In genomic region chr22:39519681-39520053, GRCh38 we compare ENCODE assay signal across 8 cellular contexts. TPM values are rescaled to one million over a fixed set of nuclear protein-coding genes. Genes with fewer than 3 reads are reported as not detected.
DNase-seq lines count a peak whose midpoint lies in the region; ATAC-seq and TF ChIP-seq lines count a peak whose summit lies in the region.

No MANE protein-coding gene starts in this region.

- peaks cover 22 to 48% (median 41%) of the 10 kb centered on the region in 4 donors for H3K4me1 ChIP-seq in transverse colon

- CTCF ChIA-PET in AG04449 (lab: Yijun Ruan, JAX): interaction anchor here (1.0 to 2.2 kb wide), 4 partner anchors 9 to 24 kb away, joined by 3 to 8 read pairs (median 4); no protein-coding TSS in a partner anchor

- in situ Hi-C loops in transverse colon (cut with MboI; ENCODE audit: low pct_ligation_motif_present in 1 of 4, low pct_unique_long_range_greater_than_20kb in 1 of 4, low sequenced_read_pairs in 3 of 4): no loop called here

- peak; percentile 18 for ATAC-seq in HG02885 (IDR thresholded peaks at IDR 0.05; ENCODE audit: poor library complexity, unreplicated experiment)

- DNase-seq in AG04449 (ENCODE audit: low read depth, low spot score) (no peak), RKO (ENCODE audit: low spot score) (peak; percentile 78), medulla oblongata (ENCODE audit: extremely low spot score) (peak; percentile 70), transverse colon (peak; percentile 69)
- no peak for DNase-seq in activated CD4-positive, alpha-beta T cell treated with anti-CD3 and anti-CD28 coated beads, Interleukin-2, amount 50 U/mL, for 4 hours

- TF ChIP-seq POLR2A in GM15510 (IDR thresholded peaks at IDR 0.05; ENCODE audit: borderline replicate concordance, extremely low read depth, insufficient read length): peak; percentile 83
- TF ChIP-seq POLR2A in transverse colon (IDR thresholded peaks at IDR 0.05): no peak

- peak overlapping the region; percentile 94 for H3K4me3 ChIP-seq in AG04449 (ENCODE audit: low read depth, low read length)
- H3K4me3 ChIP-seq in transverse colon: peak overlapping the region; percentile 79 to 96 (median 94)

- peak overlapping the region; percentile 94 for H3K4me3 Mint-ChIP-seq in dendritic cell treated with granulocyte-macrophage colony-stimulating factor and Interleukin-4, amounts not matched to agents 40 ng/mL and 50 ng/mL, for 4 days

- no peaks in the 10 kb centered on the region for H3K27me3 ChIP-seq in transverse colon

- no peaks in the 10 kb centered on the region for H3K9me3 Mint-ChIP-seq in dendritic cell treated with granulocyte-macrophage colony-stimulating factor and Interleukin-4, amounts not matched to agents 40 ng/mL and 50 ng/mL, for 4 days

- no peaks in the 10 kb centered on the region for H3K27me3 Mint-ChIP-seq in dendritic cell treated with granulocyte-macrophage colony-stimulating factor and Interleukin-4, amounts not matched to agents 40 ng/mL and 50 ng/mL, for 4 days

- peaks cover 66% of the 10 kb centered on the region for H3K4me1 Mint-ChIP-seq in dendritic cell treated with granulocyte-macrophage colony-stimulating factor and Interleukin-4, amounts not matched to agents 40 ng/mL and 50 ng/mL, for 4 days (ENCODE audit: low read depth)

- intact Hi-C loops in dendritic cell treated with granulocyte-macrophage colony-stimulating factor and Interleukin-4, amounts not matched to agents 40 ng/mL and 50 ng/mL, for 4 days (cut with micrococcal nuclease): loop anchor here (1.0 to 10.0 kb wide), 6 partner anchors 13 to 345 kb away; partner anchors contain the start of genes MIEF1, RPL3, RPS19BP1 and SYNGR1
- intact Hi-C loops in transverse colon (cut with DNase I; ENCODE audit: low total_unique reads): loop anchor here (10.0 kb wide), 2 partner anchors 115 to 345 kb away; no protein-coding TSS in a partner anchor

- peaks cover 86% of the 10 kb centered on the region for H3K36me3 Mint-ChIP-seq in dendritic cell treated with granulocyte-macrophage colony-stimulating factor and Interleukin-4, amounts not matched to agents 40 ng/mL and 50 ng/mL, for 4 days (ENCODE audit: low read depth)

- POLR2A ChIA-PET in AG04449 (lab: Yijun Ruan, JAX): interaction anchor here (0.6 to 2.2 kb wide), 26 partner anchors 9 to 731 kb away, joined by 3 to 37 read pairs (median 3); partner anchors contain the start of genes CBX7, MIEF1, RPL3 and SYNGR1

- peaks cover 0 to 28% (median 15%) of the 10 kb centered on the region in 4 donors for H3K36me3 ChIP-seq in transverse colon

- 0% methylated on average over 9 of the region's 32 CpGs; no CpG with 5 or more reads in 1 of the 2 donors for WGBS in transverse colon (ENCODE audit: low coverage in 1 of 2), 2 donors

- TF ChIP-seq CTCF in AG04449 (IDR thresholded peaks at IDR 0.05; ENCODE audit: insufficient read depth, low read length, missing control alignments): peak; percentile 37
- peak in 3 of 5 experiments; percentile 27 to 31 (median 29) for TF ChIP-seq CTCF in transverse colon (IDR thresholded peaks at IDR 0.05)

- no peaks in the 10 kb centered on the region for H3K9me3 ChIP-seq in transverse colon

- H3K27ac ChIP-seq in transverse colon: peak overlapping the region; percentile 96 to 100 (median 100)

- TF ChIP-seq EP300 in transverse colon (IDR thresholded peaks at IDR 0.05; ENCODE audit: low read depth): no peak

- H3K27ac Mint-ChIP-seq in dendritic cell treated with granulocyte-macrophage colony-stimulating factor and Interleukin-4, amounts not matched to agents 40 ng/mL and 50 ng/mL, for 4 days: peak overlapping the region; percentile 100

RNA-seq across cellular contexts. Expression of gene ATF4, which starts 0.7 kb away (rescaled TPM):
- total RNA-seq in transverse colon: 100 to 1,000 TPM; 262 to 566 (median 339) TPM

RNA-seq across cellular contexts. Expression of gene RPS19BP1, which starts 12.9 kb away (rescaled TPM):
- 100 to 1,000 TPM in 2 of 4 donors, 10 to 100 TPM in 2; 20.5 to 153 (median 97.8) TPM for total RNA-seq in transverse colon

RNA-seq across cellular contexts. Expression of gene MIEF1, which starts 17.6 kb away (rescaled TPM):
- 10 to 100 TPM; 11.5 to 31.0 (median 25.6) TPM for total RNA-seq in transverse colon

RNA-seq across cellular contexts. Expression of gene CACNA1I, which starts 50.9 kb away (rescaled TPM):
- total RNA-seq in transverse colon: 1 to 10 TPM in 2 of 4 donors, under 1 TPM in 2; 0.14 to 1.1 (median 0.66) TPM

Comparison
In these comparisons a context has a peak if more than half of its experiments do, and no peak if none do; other contexts are left out.
1. DNase-seq: peak in RKO (single experiment), medulla oblongata (single experiment) and transverse colon (single experiment); none in AG04449 (single experiment) and activated CD4-positive, alpha-beta T cell treated with anti-CD3 and anti-CD28 coated beads, Interleukin-2, amount 50 U/mL, for 4 hours (0 of 2).